In genomic region chr3:12440927-12441326, GRCh38 we compare ENCODE assay signal across 11 cellular contexts. TPM values are rescaled to one million over a fixed set of nuclear protein-coding genes. Genes with fewer than 3 reads are reported as not detected.
A peak's percentile ranks its signal among the peaks of the same experiment; 100 is the strongest.
DNase-seq lines count a peak whose midpoint lies in the region; ATAC-seq and TF ChIP-seq lines count a peak whose summit lies in the region.
"Had no signal": no experiment of that assay in that cellular context is flagged by ENCODE, and none has a peak within 500 bp of the region (broad histone marks: within the 10 kb centered on the region; RNA-seq: fewer than 3 reads in every experiment).

No MANE protein-coding gene starts in this region.

- no peak overlapping the region for H3K18ac ChIP-seq in mesenchymal stem cell (ENCODE audit: low read depth in 1 of 2, low read length in 2 of 2)

- POLR2A ChIA-PET in OCI-LY7 (lab: Charles Lee) = no interaction called here

- H2AFZ ChIP-seq in fibroblast of lung (ENCODE audit: low read length) (peak overlapping the region; percentile 29), mesenchymal stem cell (ENCODE audit: low read depth, low read length) (no peak overlapping the region), OCI-LY7 (ENCODE audit: low read length) (no peak overlapping the region)

- intact Hi-C loops in vagina (cut with DNase I) (no loop called here), OCI-LY7 (cut with micrococcal nuclease; ENCODE audit: unreplicated experiment) (no loop called here)

- no peak overlapping the region for H2BK5ac ChIP-seq in mesenchymal stem cell (ENCODE audit: low read depth, low read length, poor library complexity, severe bottlenecking)

- H3K9me2 ChIP-seq in OCI-LY7 (ENCODE audit: insufficient read depth, low read length) = no peaks in the 10 kb centered on the region

- H3K36me3 Mint-ChIP-seq in activated naive CD4-positive, alpha-beta T cell treated with anti-CD3 and anti-CD28 coated beads, Interleukin-2, amount 50 U/mL, for 72 hours = no peaks in the 10 kb centered on the region
- H3K36me3 Mint-ChIP-seq: naive thymus-derived CD4-positive, alpha-beta T cell had no signal

- H3K9me3 Mint-ChIP-seq in activated naive CD4-positive, alpha-beta T cell treated with anti-CD3 and anti-CD28 coated beads, Interleukin-2, amount 50 U/mL, for 72 hours = no peaks in the 10 kb centered on the region

- H4K91ac ChIP-seq in mesenchymal stem cell (ENCODE audit: low read length) = no peak overlapping the region

- no peak for TF ChIP-seq POLR2A in vagina (IDR thresholded peaks at IDR 0.05)

- H3K4me3 ChIP-seq in fibroblast of lung (replicated peaks in 1 of 4; ENCODE audit: control extremely low read depth in 1 of 4, insufficient read depth in 1 of 4, low read depth in 3 of 4, low read length in 4 of 4) (no peak overlapping the region), mesenchymal stem cell (ENCODE audit: insufficient read depth in 1 of 2, low read depth in 1 of 2, low read length in 2 of 2) (peak overlapping the region in 1 of 2 experiments; percentile 4), vagina (no peak overlapping the region), SJCRH30 (no peak overlapping the region), OCI-LY7 (ENCODE audit: low read depth, low read length, poor library complexity, severe bottlenecking) (no peak overlapping the region)

- H3K79me2 ChIP-seq in fibroblast of lung (ENCODE audit: control insufficient read depth, insufficient read depth, low read length) = no peaks in the 10 kb centered on the region
- H3K79me2 ChIP-seq in OCI-LY7 (ENCODE audit: insufficient read depth, low read depth, low read length) = no peaks in the 10 kb centered on the region

- H2BK120ac ChIP-seq in mesenchymal stem cell (ENCODE audit: low read depth, low read length) = no peak overlapping the region

- H3K27ac Mint-ChIP-seq in activated naive CD4-positive, alpha-beta T cell treated with anti-CD3 and anti-CD28 coated beads, Interleukin-2, amount 50 U/mL, for 72 hours = no peak overlapping the region
- H3K27ac Mint-ChIP-seq: naive thymus-derived CD4-positive, alpha-beta T cell had no signal

- no peak overlapping the region for H3K14ac ChIP-seq in mesenchymal stem cell (ENCODE audit: low read length in 2 of 2)

- TF ChIP-seq CTCF in fibroblast of lung (conservative IDR thresholded peaks at IDR 0.05 in 1 of 2, IDR thresholded peaks at IDR 0.05 in 1 of 2; ENCODE audit: low read depth in 1 of 2, low read length in 2 of 2) (no peak), vagina (IDR thresholded peaks at IDR 0.05) (no peak), OCI-LY7 (conservative IDR thresholded peaks at IDR 0.05; ENCODE audit: low read length) (no peak)

- no peak overlapping the region for H3K4ac ChIP-seq in mesenchymal stem cell (ENCODE audit: low read depth in 1 of 2, low read length in 2 of 2)

- DNase-seq in NCI-H82 (lab: John Stamatoyannopoulos, UW) = peak; percentile 12
- no peak for DNase-seq in NCI-H82 treated with DMSO at 0.1 percent for 48 hours (lab: John Stamatoyannopoulos, UW; ENCODE audit: unreplicated experiment)
- DNase-seq in fibroblast of lung (ENCODE audit: low read depth in 2 of 2) = peak; percentile 88 to 97
- DNase-seq in mesenchymal stem cell = no peak
- no peak for DNase-seq in vagina (ENCODE audit: extremely low spot score in 2 of 2)
- no peak for DNase-seq in SJCRH30
- DNase-seq in OCI-LY7 (ENCODE audit: low spot score) = no peak
- DNase-seq in activated naive CD4-positive, alpha-beta T cell treated with anti-CD3 and anti-CD28 coated beads, Interleukin-2, amount 50 U/mL, for 72 hours (ENCODE audit: low spot score in 2 of 2) = no peak
- DNase-seq: naive thymus-derived CD4-positive, alpha-beta T cell; NCI-H187 treated with DMSO at 0.1 percent for 48 hours; stimulated activated CD4-positive, alpha-beta T cell treated with anti-CD3 and anti-CD28 coated beads, Interleukin-15, amount 100 ng/mL, for 24 hours had no signal

- H3K4me1 ChIP-seq in fibroblast of lung (ENCODE audit: control insufficient read depth, extremely low read depth, insufficient read depth, low read length) (peaks cover 20% of the 10 kb centered on the region), mesenchymal stem cell (ENCODE audit: control insufficient read depth, insufficient read depth, low read depth, low read length) (peaks cover 38% of the 10 kb centered on the region), vagina (peaks cover 30% of the 10 kb centered on the region), SJCRH30 (peaks cover 11% of the 10 kb centered on the region; the same call in 1 of the 2 replicates), OCI-LY7 (ENCODE audit: insufficient read depth, low read length, poor library complexity, severe bottlenecking) (no peaks in the 10 kb centered on the region)

- no peaks in the 10 kb centered on the region for H3K79me1 ChIP-seq in mesenchymal stem cell (replicated peaks; ENCODE audit: low read length, poor library complexity, severe bottlenecking)

- no peak overlapping the region for H3K23ac ChIP-seq in mesenchymal stem cell (ENCODE audit: low read length in 2 of 2)

- H4K8ac ChIP-seq in mesenchymal stem cell (ENCODE audit: low read length) = no peak overlapping the region

- 78% methylated on average over 10 of the region's 13 CpGs for WGBS in mesenchymal stem cell

- no peak for ATAC-seq in activated naive CD4-positive, alpha-beta T cell treated with anti-CD3 and anti-CD28 coated beads, Interleukin-2, amount 50 U/mL, for 72 hours
- ATAC-seq: naive thymus-derived CD4-positive, alpha-beta T cell had no signal

- H3K4me2 ChIP-seq in fibroblast of lung (ENCODE audit: extremely low read depth, insufficient read depth, low read length) (peak overlapping the region; percentile 8), mesenchymal stem cell (ENCODE audit: low read length, poor library complexity, severe bottlenecking) (no peak overlapping the region), OCI-LY7 (ENCODE audit: low read length) (no peak overlapping the region)

- no peak overlapping the region for H2BK12ac ChIP-seq in mesenchymal stem cell (ENCODE audit: low read length in 2 of 2)

- BruUV-seq in OCI-LY7 (replicated peaks; lab: Mats Ljungman, UMichigan) = no TSS peak

- no peak overlapping the region for H2AK5ac ChIP-seq in mesenchymal stem cell (ENCODE audit: low read length, severe bottlenecking)

- H3K9me3 ChIP-seq in fibroblast of lung (ENCODE audit: control insufficient read depth, insufficient read depth, low read depth, low read length) (no peaks in the 10 kb centered on the region), mesenchymal stem cell (ENCODE audit: control insufficient read depth, low read length) (no peaks in the 10 kb centered on the region), vagina (no peaks in the 10 kb centered on the region), SJCRH30 (replicated peaks) (no peaks in the 10 kb centered on the region), OCI-LY7 (ENCODE audit: low read length) (no peaks in the 10 kb centered on the region)

- H4K20me1 ChIP-seq in fibroblast of lung (ENCODE audit: control insufficient read depth, extremely low read depth, insufficient read depth, low read length) = no peaks in the 10 kb centered on the region
- H4K20me1 ChIP-seq in OCI-LY7 (ENCODE audit: insufficient read depth, low read length) = no peaks in the 10 kb centered on the region

- H3K27me3 ChIP-seq in fibroblast of lung (ENCODE audit: control insufficient read depth, insufficient read depth, low read length) = no peaks in the 10 kb centered on the region
- H3K27me3 ChIP-seq in mesenchymal stem cell (ENCODE audit: control insufficient read depth in 1 of 2, insufficient read depth in 1 of 2, low read length in 2 of 2) = no peaks in the 10 kb centered on the region
- no peaks in the 10 kb centered on the region for H3K27me3 ChIP-seq in vagina
- peaks cover 12% of the 10 kb centered on the region for H3K27me3 ChIP-seq in SJCRH30

- CTCF ChIA-PET in OCI-LY7 (lab: Charles Lee; ENCODE audit: unreplicated experiment) = no interaction called here

- no peak overlapping the region for H2BK15ac ChIP-seq in mesenchymal stem cell (ENCODE audit: low read depth, poor library complexity, severe bottlenecking)

- no peak overlapping the region for H3K27ac ChIP-seq in fibroblast of lung (ENCODE audit: insufficient read depth, low read length)
- no peak overlapping the region for H3K27ac ChIP-seq in mesenchymal stem cell (ENCODE audit: low read length, poor library complexity, severe bottlenecking)
- peak overlapping the region; percentile 40 for H3K27ac ChIP-seq in vagina
- no peak overlapping the region for H3K27ac ChIP-seq in SJCRH30
- H3K27ac ChIP-seq in OCI-LY7 (ENCODE audit: low read depth, low read length, poor library complexity, severe bottlenecking) = no peak overlapping the region

- no peaks in the 10 kb centered on the region for H3K36me3 ChIP-seq in fibroblast of lung (ENCODE audit: control insufficient read depth, insufficient read depth, low read length)
- H3K36me3 ChIP-seq in mesenchymal stem cell (ENCODE audit: control insufficient read depth in 1 of 2, insufficient read depth in 2 of 2, low read depth in 1 of 2, low read length in 2 of 2) = no peaks in the 10 kb centered on the region
- no peaks in the 10 kb centered on the region for H3K36me3 ChIP-seq in vagina
- H3K36me3 ChIP-seq in SJCRH30 = no peaks in the 10 kb centered on the region
- no peaks in the 10 kb centered on the region for H3K36me3 ChIP-seq in OCI-LY7 (ENCODE audit: insufficient read depth, low read length)

- H3K9ac ChIP-seq in fibroblast of lung (ENCODE audit: insufficient read depth, low read length) = no peak overlapping the region
- H3K9ac ChIP-seq in mesenchymal stem cell (ENCODE audit: low read length) = peak overlapping the region; percentile 60

RNA-seq across cellular contexts. Expression of gene TSEN2, which starts 43.4 kb away (rescaled TPM):
- 14.4 and 15.7 TPM in 2 replicates for total RNA-seq in fibroblast of lung
- polyA plus RNA-seq in fibroblast of lung = 9.8 and 12.3 TPM in 2 replicates
- 8.7 and 11.6 TPM in 2 replicates for polyA plus RNA-seq in fibroblast of lung (2012)
- polyA minus RNA-seq in fibroblast of lung (ENCODE audit: low replicate concordance) = 2.8 and 2.9 TPM in 2 replicates
- 3.8 TPM for polyA plus RNA-seq in mesenchymal stem cell (2013, experiment 1 of 2)
- polyA plus RNA-seq in mesenchymal stem cell (2013, experiment 2 of 2) = 4.3 TPM
- 16.0 TPM for total RNA-seq in vagina
- total RNA-seq in SJCRH30 (2014; rRNA removed; shearing (Covaris generic)) = 16.6 and 17.2 TPM in 2 replicates
- total RNA-seq in OCI-LY7 (2014; rRNA removed; shearing (Covaris generic)) = 33.2 and 40.7 TPM in 2 replicates
- 30.7 and 41.4 TPM in 2 replicates for total RNA-seq in OCI-LY7 (2022)
- 10 to 100 TPM in 1 of 2 donors, 1 to 10 TPM in 1; 6.6 to 14.2 TPM for total RNA-seq in activated naive CD4-positive, alpha-beta T cell treated with anti-CD3 and anti-CD28 coated beads, Interleukin-2, amount 50 U/mL, for 72 hours

Comparison
In these comparisons a context has a peak if more than half of its experiments do, and no peak if none do; other contexts are left out.
1. DNase-seq: peak in NCI-H82 (single experiment) and fibroblast of lung (2 of 2); none in NCI-H82 treated with DMSO at 0.1 percent for 48 hours (single experiment), mesenchymal stem cell (single experiment), vagina (0 of 2), SJCRH30 (0 of 2), OCI-LY7 (single experiment) and activated naive CD4-positive, alpha-beta T cell treated with anti-CD3 and anti-CD28 coated beads, Interleukin-2, amount 50 U/mL, for 72 hours (0 of 2).